8 cellular contexts compared by ENCODE assay signal in genomic region chr6:85450578-85450884, GRCh38. TPM values are rescaled to one million over a fixed set of nuclear protein-coding genes. Genes with fewer than 3 reads are reported as not detected.
A peak's percentile ranks its signal among the peaks of the same experiment; 100 is the strongest.
DNase-seq lines count a peak whose midpoint lies in the region; ATAC-seq, FAIRE-seq and TF ChIP-seq lines count a peak whose summit lies in the region.

No MANE protein-coding gene starts in this region.

- peak overlapping the region; percentile 84 for H3K27ac ChIP-seq in keratinocyte (ENCODE audit: control insufficient read depth, insufficient read depth, low read length)
- H3K27ac ChIP-seq in thymus (ENCODE audit: low read depth), result peak overlapping the region; percentile 0

- ATAC-seq in HG02610 (IDR thresholded peaks at IDR 0.05; ENCODE audit: unreplicated experiment), result peak; percentile 8
- peak; percentile 1 to 18 for ATAC-seq in activated naive CD4-positive, alpha-beta T cell treated with anti-CD3 and anti-CD28 coated beads, Interleukin-2, amount 50 U/mL, for 72 hours
- ATAC-seq in GM19324 (IDR thresholded peaks at IDR 0.05; ENCODE audit: low FRiP score, unreplicated experiment), result no peak

- no peak for FAIRE-seq in keratinocyte (lab: Jason Lieb, UNC)

- no peaks in the 10 kb centered on the region for H3K9me3 Mint-ChIP-seq in activated naive CD4-positive, alpha-beta T cell treated with anti-CD3 and anti-CD28 coated beads, Interleukin-2, amount 50 U/mL, for 72 hours

- peak; percentile 32 for TF ChIP-seq CTCF in GM12873 (IDR thresholded peaks at IDR 0.05; ENCODE audit: insufficient read depth, low read depth, low read length, missing control alignments)
- peak in 1 of 3 experiments; percentile 22 for TF ChIP-seq CTCF in keratinocyte (optimal IDR thresholded peaks at IDR 0.05 in 1 of 3, IDR thresholded peaks at IDR 0.05 in 1 of 3, conservative IDR thresholded peaks at IDR 0.05 in 1 of 3; ENCODE audit: extremely low read depth in 1 of 3, insufficient read depth in 2 of 3, low read length in 3 of 3)

- H3K79me2 ChIP-seq in keratinocyte (ENCODE audit: control insufficient read depth, insufficient read depth, low read length), result peaks cover 66% of the 10 kb centered on the region

- WGBS in thymus, result 6% methylated on average over 13 of the region's 13 CpGs

- peak overlapping the region in 1 of 2 donors; percentile 90 for H3K27ac Mint-ChIP-seq in activated naive CD4-positive, alpha-beta T cell treated with anti-CD3 and anti-CD28 coated beads, Interleukin-2, amount 50 U/mL, for 72 hours

- peaks cover 7 to 27% of the 10 kb centered on the region in 2 experiments for H3K36me3 ChIP-seq in keratinocyte (ENCODE audit: control insufficient read depth in 2 of 2, extremely low read depth in 1 of 2, insufficient read depth in 2 of 2, low read length in 2 of 2)
- H3K36me3 ChIP-seq in thymus (ENCODE audit: control insufficient read depth, insufficient read depth), result no peaks in the 10 kb centered on the region

- H3K4me1 ChIP-seq in keratinocyte (ENCODE audit: control insufficient read depth, extremely low read depth, insufficient read depth, low read length), result peaks cover 40% of the 10 kb centered on the region
- H3K4me1 ChIP-seq in thymus (ENCODE audit: control insufficient read depth, insufficient read depth, low read length), result peaks cover 4% of the 10 kb centered on the region

- peak overlapping the region; percentile 87 for H3K4me2 ChIP-seq in keratinocyte (ENCODE audit: control insufficient read depth, extremely low read depth, insufficient read depth, low read depth, low read length)

- dilution Hi-C loops in keratinocyte (cut with MboI; ENCODE audit: extremely low pct_ligation_motif_present, low sequenced_read_pairs), result no loop called here

- peaks cover 11 to 22% of the 10 kb centered on the region in 2 donors for H3K36me3 Mint-ChIP-seq in activated naive CD4-positive, alpha-beta T cell treated with anti-CD3 and anti-CD28 coated beads, Interleukin-2, amount 50 U/mL, for 72 hours

- no peaks in the 10 kb centered on the region for H4K20me1 ChIP-seq in keratinocyte (ENCODE audit: control insufficient read depth, extremely low read depth, insufficient read depth, low read length)

- H3K9ac ChIP-seq in keratinocyte (ENCODE audit: control insufficient read depth, extremely low read depth, insufficient read depth, low read length), result peak overlapping the region; percentile 94

- no peak overlapping the region for H2AFZ ChIP-seq in keratinocyte (ENCODE audit: control insufficient read depth, low read length)

- H3K9me3 ChIP-seq in keratinocyte (ENCODE audit: control insufficient read depth, low read depth, low read length), result no peaks in the 10 kb centered on the region
- H3K9me3 ChIP-seq in thymus (ENCODE audit: control insufficient read depth), result no peaks in the 10 kb centered on the region

- no peak for DNase-seq in activated naive CD4-positive, alpha-beta T cell treated with anti-CD3 and anti-CD28 coated beads, Interleukin-2, amount 50 U/mL, for 72 hours (ENCODE audit: low spot score in 2 of 2)
- DNase-seq in keratinocyte (ENCODE audit: low read depth, low spot score), result no peak
- DNase-seq in NK-92 treated with Interleukin-12 subunit alpha and Interleukin-12 subunit beta, amount 100 ng/mL, for 24 hours (lab: John Stamatoyannopoulos, UW), result no peak
- DNase-seq in NCI-H1417 treated with DMSO at 0.1 percent for 48 hours (lab: John Stamatoyannopoulos, UW), result no peak

- H3K27me3 ChIP-seq in keratinocyte (ENCODE audit: control insufficient read depth, extremely low read depth, insufficient read depth, low read length) (no peaks in the 10 kb centered on the region), thymus (ENCODE audit: control insufficient read depth, insufficient read depth) (peaks cover 16% of the 10 kb centered on the region)

- H3K4me3 ChIP-seq in keratinocyte (ENCODE audit: control insufficient read depth in 2 of 3, extremely low read depth in 1 of 3, insufficient read depth in 2 of 3, low read depth in 1 of 3, low read length in 3 of 3), result peak overlapping the region; percentile 58 to 95 (median 92)
- peak overlapping the region; percentile 46 for H3K4me3 ChIP-seq in thymus (ENCODE audit: low read length)

- no peaks in the 10 kb centered on the region for H3K9me1 ChIP-seq in keratinocyte (ENCODE audit: control insufficient read depth, extremely low read depth, insufficient read depth, low read length)

RNA-seq across cellular contexts. Expression of gene NT5E, which starts 0.6 kb away (rescaled TPM):
- under 1 TPM; 0.93 to 0.97 TPM for total RNA-seq in activated naive CD4-positive, alpha-beta T cell treated with anti-CD3 and anti-CD28 coated beads, Interleukin-2, amount 50 U/mL, for 72 hours
- polyA plus RNA-seq in keratinocyte (114 to 280 TPM (median 268 TPM) in 3 replicates), thymus (3.7 TPM)
- polyA plus RNA-seq in keratinocyte (2011; ENCODE audit: low read depth), result 14.3 TPM
- polyA plus RNA-seq in keratinocyte (2011; cell fraction: cytosol; rRNA removed), result 116 and 207 TPM in 2 replicates
- 173 and 193 TPM in 2 replicates for polyA plus RNA-seq in keratinocyte (2011; cell fraction: nucleus; rRNA removed)
- polyA plus RNA-seq in keratinocyte (2012; ENCODE audit: low replicate concordance), result 33.4 and 214 TPM in 2 replicates
- polyA minus RNA-seq in keratinocyte, result 118 to 284 TPM (median 138 TPM) in 3 replicates
- polyA minus RNA-seq in keratinocyte (2011; cell fraction: cytosol; rRNA and poly(A)+ RNA removed), result 325 TPM
- polyA minus RNA-seq in keratinocyte (2011; cell fraction: nucleus; rRNA and poly(A)+ RNA removed), result 170 and 250 TPM in 2 replicates
